Comparison of ENCODE assay signal across 2 cellular contexts in genomic region chr13:52677823-52678222, GRCh38.
A peak's percentile ranks its signal among the peaks of the same experiment; 100 is the strongest.
TF ChIP-seq lines count a peak whose summit lies in the region.

No MANE protein-coding gene starts in this region.

TF ChIP-seq in SK-N-SH, 30 proteins besides CTCF, POLR2A, EP300 and RAD21:
- peak; percentile 21; the same call in 1 of the 2 replicates for TF ChIP-seq GATA2 (CRISPR knock-in tag; IDR thresholded peaks at IDR 0.05)
- no peak for TF ChIP-seq NRF1 (IDR thresholded peaks at IDR 0.05; ENCODE audit: low read depth, low read length)
- TF ChIP-seq SMC3 (IDR thresholded peaks at IDR 0.05; ENCODE audit: low read depth, low read length), result no peak
- TF ChIP-seq RCOR1 (IDR thresholded peaks at IDR 0.05; ENCODE audit: low read length), result peak; percentile 75; the same call in 1 of the 2 replicates

TF ChIP-seq in K562, 482 proteins besides CTCF, POLR2A, EP300 and RAD21:
- peak; percentile 10 for TF ChIP-seq MEIS2 (IDR thresholded peaks at IDR 0.05; ENCODE audit: partially characterized antibody)
- TF ChIP-seq CTBP1 (IDR thresholded peaks at IDR 0.05; ENCODE audit: borderline replicate concordance), result no peak
- peak; percentile 9; the same call in 1 of the 2 replicates for TF ChIP-seq TAL1 (IDR thresholded peaks at IDR 0.05)
- TF ChIP-seq ARID1B (IDR thresholded peaks at IDR 0.05), result 0 out of 2 replicates have a peak, but pooled peaks have one; percentile 20
- TF ChIP-seq TEAD4 (IDR thresholded peaks at IDR 0.05; ENCODE audit: low read length), result peak; percentile 34; the same call in 1 of the 2 replicates
- TF ChIP-seq TEAD4 (CRISPR knock-in tag; IDR thresholded peaks at IDR 0.05; ENCODE audit: borderline replicate concordance), result no peak
TF ChIP-seq in K562: peak in this region for 4.
